ENCODE assay signal across 1 cellular context in genomic region chr20:25374842-25375241, GRCh38.
TF ChIP-seq lines count a peak whose summit lies in the region.

No MANE protein-coding gene starts in this region.

TF ChIP-seq in GM23338, 12 proteins besides CTCF, POLR2A, EP300 and RAD21 (continued from another document):
- TF ChIP-seq, protein P1, sequence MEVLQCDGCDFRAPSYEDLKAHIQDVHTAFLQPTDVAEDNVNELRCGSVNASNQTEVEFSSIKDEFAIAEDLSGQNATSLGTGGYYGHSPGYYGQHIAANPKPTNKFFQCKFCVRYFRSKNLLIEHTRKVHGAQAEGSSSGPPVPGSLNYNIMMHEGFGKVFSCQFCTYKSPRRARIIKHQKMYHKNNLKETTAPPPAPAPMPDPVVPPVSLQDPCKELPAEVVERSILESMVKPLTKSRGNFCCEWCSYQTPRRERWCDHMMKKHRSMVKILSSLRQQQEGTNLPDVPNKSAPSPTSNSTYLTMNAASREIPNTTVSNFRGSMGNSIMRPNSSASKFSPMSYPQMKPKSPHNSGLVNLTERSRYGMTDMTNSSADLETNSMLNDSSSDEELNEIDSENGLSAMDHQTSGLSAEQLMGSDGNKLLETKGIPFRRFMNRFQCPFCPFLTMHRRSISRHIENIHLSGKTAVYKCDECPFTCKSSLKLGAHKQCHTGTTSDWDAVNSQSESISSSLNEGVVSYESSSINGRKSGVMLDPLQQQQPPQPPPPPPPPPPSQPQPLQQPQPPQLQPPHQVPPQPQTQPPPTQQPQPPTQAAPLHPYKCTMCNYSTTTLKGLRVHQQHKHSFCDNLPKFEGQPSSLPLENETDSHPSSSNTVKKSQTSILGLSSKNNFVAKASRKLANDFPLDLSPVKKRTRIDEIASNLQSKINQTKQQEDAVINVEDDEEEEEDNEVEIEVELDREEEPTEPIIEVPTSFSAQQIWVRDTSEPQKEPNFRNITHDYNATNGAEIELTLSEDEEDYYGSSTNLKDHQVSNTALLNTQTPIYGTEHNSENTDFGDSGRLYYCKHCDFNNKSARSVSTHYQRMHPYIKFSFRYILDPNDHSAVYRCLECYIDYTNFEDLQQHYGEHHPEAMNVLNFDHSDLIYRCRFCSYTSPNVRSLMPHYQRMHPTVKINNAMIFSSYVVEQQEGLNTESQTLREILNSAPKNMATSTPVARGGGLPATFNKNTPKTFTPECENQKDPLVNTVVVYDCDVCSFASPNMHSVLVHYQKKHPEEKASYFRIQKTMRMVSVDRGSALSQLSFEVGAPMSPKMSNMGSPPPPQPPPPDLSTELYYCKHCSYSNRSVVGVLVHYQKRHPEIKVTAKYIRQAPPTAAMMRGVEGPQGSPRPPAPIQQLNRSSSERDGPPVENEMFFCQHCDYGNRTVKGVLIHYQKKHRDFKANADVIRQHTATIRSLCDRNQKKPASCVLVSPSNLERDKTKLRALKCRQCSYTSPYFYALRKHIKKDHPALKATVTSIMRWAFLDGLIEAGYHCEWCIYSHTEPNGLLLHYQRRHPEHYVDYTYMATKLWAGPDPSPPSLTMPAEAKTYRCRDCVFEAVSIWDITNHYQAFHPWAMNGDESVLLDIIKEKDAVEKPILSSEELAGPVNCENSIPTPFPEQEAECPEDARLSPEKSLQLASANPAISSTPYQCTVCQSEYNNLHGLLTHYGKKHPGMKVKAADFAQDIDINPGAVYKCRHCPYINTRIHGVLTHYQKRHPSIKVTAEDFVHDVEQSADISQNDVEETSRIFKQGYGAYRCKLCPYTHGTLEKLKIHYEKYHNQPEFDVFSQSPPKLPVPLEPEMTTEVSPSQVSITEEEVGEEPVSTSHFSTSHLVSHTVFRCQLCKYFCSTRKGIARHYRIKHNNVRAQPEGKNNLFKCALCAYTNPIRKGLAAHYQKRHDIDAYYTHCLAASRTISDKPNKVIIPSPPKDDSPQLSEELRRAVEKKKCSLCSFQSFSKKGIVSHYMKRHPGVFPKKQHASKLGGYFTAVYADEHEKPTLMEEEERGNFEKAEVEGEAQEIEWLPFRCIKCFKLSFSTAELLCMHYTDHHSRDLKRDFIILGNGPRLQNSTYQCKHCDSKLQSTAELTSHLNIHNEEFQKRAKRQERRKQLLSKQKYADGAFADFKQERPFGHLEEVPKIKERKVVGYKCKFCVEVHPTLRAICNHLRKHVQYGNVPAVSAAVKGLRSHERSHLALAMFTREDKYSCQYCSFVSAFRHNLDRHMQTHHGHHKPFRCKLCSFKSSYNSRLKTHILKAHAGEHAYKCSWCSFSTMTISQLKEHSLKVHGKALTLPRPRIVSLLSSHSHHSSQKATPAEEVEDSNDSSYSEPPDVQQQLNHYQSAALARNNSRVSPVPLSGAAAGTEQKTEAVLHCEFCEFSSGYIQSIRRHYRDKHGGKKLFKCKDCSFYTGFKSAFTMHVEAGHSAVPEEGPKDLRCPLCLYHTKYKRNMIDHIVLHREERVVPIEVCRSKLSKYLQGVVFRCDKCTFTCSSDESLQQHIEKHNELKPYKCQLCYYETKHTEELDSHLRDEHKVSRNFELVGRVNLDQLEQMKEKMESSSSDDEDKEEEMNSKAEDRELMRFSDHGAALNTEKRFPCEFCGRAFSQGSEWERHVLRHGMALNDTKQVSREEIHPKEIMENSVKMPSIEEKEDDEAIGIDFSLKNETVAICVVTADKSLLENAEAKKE (CRISPR knock-in tag; IDR thresholded peaks at IDR 0.05) = no peak
- no peak for TF ChIP-seq ZNF331 (CRISPR knock-in tag; IDR thresholded peaks at IDR 0.05; ENCODE audit: low read depth)
- no peak for TF ChIP-seq JUNB (IDR thresholded peaks at IDR 0.05; ENCODE audit: unreplicated experiment)
- TF ChIP-seq CREB1 (CRISPR knock-in tag; IDR thresholded peaks at IDR 0.05; ENCODE audit: low read depth) = no peak
- no peak for TF ChIP-seq STAT1 (IDR thresholded peaks at IDR 0.05; ENCODE audit: unreplicated experiment)
- TF ChIP-seq EZH2phosphoT487 (IDR thresholded peaks at IDR 0.05; ENCODE audit: unreplicated experiment) = no peak
- no peak for TF ChIP-seq EZH2 (IDR thresholded peaks at IDR 0.05; ENCODE audit: low read depth, unreplicated experiment)
- no peak for TF ChIP-seq ETS1 (IDR thresholded peaks at IDR 0.05)
